In genomic region chr13:42553098-42554046, GRCh38 we compare ENCODE assay signal across 15 cellular contexts. TPM values are rescaled to one million over a fixed set of nuclear protein-coding genes. Genes with fewer than 3 reads are reported as not detected.
A peak's percentile ranks its signal among the peaks of the same experiment; 100 is the strongest.
DNase-seq lines count a peak whose midpoint lies in the region; ATAC-seq and TF ChIP-seq lines count a peak whose summit lies in the region.
"Had no signal": no experiment of that assay in that cellular context is flagged by ENCODE, and none has a peak within 500 bp of the region (broad histone marks: within the 10 kb centered on the region; RNA-seq: fewer than 3 reads in every experiment).

No MANE protein-coding gene starts in this region.

- TF ChIP-seq CTCF in foreskin fibroblast (IDR thresholded peaks at IDR 0.05; ENCODE audit: low read depth, low read length) (no peak), GM10266 (IDR thresholded peaks at IDR 0.05; ENCODE audit: control insufficient read depth, insufficient read depth, low read depth, missing control alignments) (no peak), heart right ventricle (IDR thresholded peaks at IDR 0.05) (no peak)

- DNase-seq in HT1080 (ENCODE audit: low read depth), result peak; percentile 62
- peak; percentile 54 for DNase-seq in astrocyte of the hippocampus (ENCODE audit: low read depth, low spot score)
- peak; percentile 69 to 86 for DNase-seq in foreskin fibroblast
- DNase-seq in skeletal muscle cell (ENCODE audit: low read depth), result peak; percentile 73
- DNase-seq in GM10266 (ENCODE audit: extremely low spot score), result no peak
- DNase-seq in heart right ventricle, result no peak
- no peak for DNase-seq in stimulated activated CD4-positive, alpha-beta T cell treated with anti-CD3 and anti-CD28 coated beads, Interleukin-4, amount 100 ng/mL, for 24 hours
- DNase-seq in medulla oblongata (ENCODE audit: extremely low spot score), result no peak
- DNase-seq: activated CD8-positive, alpha-beta T cell treated with anti-CD3 and anti-CD28 coated beads for 36 hours; mesendoderm; NCI-H146; NCI-H82 had no signal

- peaks cover 0 to 17% (median 15%) of the 10 kb centered on the region in 7 donors for H3K27me3 ChIP-seq in heart right ventricle
- H3K27me3 ChIP-seq: ascending aorta, neutrophil had no signal

- H3K4me1 ChIP-seq in heart right ventricle, result no peaks in the 10 kb centered on the region
- H3K4me1 ChIP-seq: ascending aorta had no signal

- intact Hi-C loops in heart right ventricle (cut with DNase I), result no loop called here

- H3K9me3 ChIP-seq in heart right ventricle, result no peaks in the 10 kb centered on the region
- H3K9me3 ChIP-seq: ascending aorta, neutrophil had no signal

- no peak overlapping the region for H3K27ac ChIP-seq in heart right ventricle
- H3K27ac ChIP-seq: ascending aorta, neutrophil had no signal

- H3K4me3 ChIP-seq in foreskin fibroblast (ENCODE audit: low read depth in 1 of 2, low read length in 2 of 2) (no peak overlapping the region), skeletal muscle cell (ENCODE audit: low read depth, low read length) (no peak overlapping the region), heart right ventricle (no peak overlapping the region)
- H3K4me3 ChIP-seq: ascending aorta had no signal

- no peak for ATAC-seq in heart right ventricle
- ATAC-seq: activated CD8-positive, alpha-beta T cell treated with anti-CD3 and anti-CD28 coated beads for 36 hours had no signal

- no peaks in the 10 kb centered on the region for H3K36me3 ChIP-seq in heart right ventricle
- H3K36me3 ChIP-seq: ascending aorta, neutrophil had no signal

- WGBS in heart right ventricle, 2 donors, result 74 to 78% methylated on average over 3 of the region's 3 CpGs

RNA-seq across cellular contexts. Expression of gene TNFSF11, which starts 20.6 kb away (rescaled TPM):
- total RNA-seq in HT1080 (2014; rRNA removed; shearing (Covaris generic)), result 0.14 TPM in 1 of 2 replicates, not detected in the other
- 0.06 TPM in 1 of 2 replicates, not detected in the other for polyA plus RNA-seq in HT1080 (2015; cell fraction: cytosol; rRNA removed)
- polyA plus RNA-seq in HT1080 (2015; cell fraction: nucleus; rRNA removed), result not detected in 2 replicates
- not detected for total RNA-seq in heart right ventricle
- not detected for polyA plus RNA-seq in heart right ventricle
- total RNA-seq: ascending aorta, SK-MEL-5 had no signal

Comparison
In these comparisons a context has a peak if more than half of its experiments do, and no peak if none do; other contexts are left out.
1. DNase-seq: peak in HT1080 (single experiment), astrocyte of the hippocampus (single experiment), foreskin fibroblast (2 of 2) and skeletal muscle cell (single experiment); none in GM10266 (single experiment), heart right ventricle (0 of 2), stimulated activated CD4-positive, alpha-beta T cell treated with anti-CD3 and anti-CD28 coated beads, Interleukin-4, amount 100 ng/mL, for 24 hours (single experiment) and medulla oblongata (single experiment).